In the genomic region with DNA sequence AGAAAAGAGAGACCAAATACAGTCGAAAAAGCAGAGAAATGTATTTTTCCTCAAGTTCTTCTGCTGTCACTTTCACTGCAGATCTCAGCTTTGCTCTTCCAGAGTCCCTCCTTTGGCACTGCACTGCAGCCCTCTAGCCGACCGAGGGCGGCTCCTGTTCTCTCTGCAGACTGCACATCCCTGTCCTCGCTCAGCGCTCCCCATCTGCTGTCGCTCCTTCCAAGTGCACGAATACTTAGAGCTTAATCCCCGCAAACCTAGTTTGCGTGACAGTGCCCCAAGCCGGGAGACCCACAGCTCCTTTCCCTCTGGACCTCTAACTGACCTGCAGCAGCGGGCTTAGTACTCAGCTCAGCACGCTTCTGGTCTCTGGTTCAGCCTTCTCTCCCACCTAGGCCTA, we compare ENCODE assay signal across 15 cellular contexts. TPM values are rescaled to one million over a fixed set of nuclear protein-coding genes. Genes with fewer than 3 reads are reported as not detected.
DNase-seq lines count a peak whose midpoint lies in the region; ATAC-seq and TF ChIP-seq lines count a peak whose summit lies in the region.
"Had no signal": no experiment of that assay in that cellular context is flagged by ENCODE, and none has a peak within 500 bp of the region (broad histone marks: within the 10 kb centered on the region; RNA-seq: fewer than 3 reads in every experiment).

No MANE protein-coding gene starts in this region.

- WGBS in GM23248 (ENCODE audit: low coverage in 1 of 2, low lambda C conversion rate in 2 of 2, missing lambda C conversion rate in 2 of 2), 2 experiments: 42 to 52% methylated on average over 13 of the region's 13 CpGs

- in situ Hi-C loops in GM23248 (cut with MboI): no loop called here

- no peaks in the 10 kb centered on the region for H3K36me3 Mint-ChIP-seq in neural progenitor cell
- H3K36me3 Mint-ChIP-seq: CD8-positive, alpha-beta memory T cell had no signal

- H3K9ac ChIP-seq in GM23248 (no peak overlapping the region), neural progenitor cell (no peak overlapping the region)
- H3K9ac ChIP-seq: BLaER1 had no signal

- peaks cover 30% of the 10 kb centered on the region for H3K27me3 Mint-ChIP-seq in neural progenitor cell (ENCODE audit: insufficient read depth, low read depth)

- no peaks in the 10 kb centered on the region for H3K9me2 ChIP-seq in GM23248 (ENCODE audit: insufficient read depth)

- H2AFZ ChIP-seq in GM23248: no peak overlapping the region
- H2AFZ ChIP-seq in neural progenitor cell (replicated peaks): no peak overlapping the region

- H3K79me2 ChIP-seq in GM23248 (ENCODE audit: insufficient read depth): no peaks in the 10 kb centered on the region
- H3K79me2 ChIP-seq in neural progenitor cell (ENCODE audit: low read depth): no peaks in the 10 kb centered on the region

- no peak overlapping the region for H3K4me3 Mint-ChIP-seq in neural progenitor cell
- H3K4me3 Mint-ChIP-seq: CD8-positive, alpha-beta memory T cell; H9 had no signal

- H3K4me3 ChIP-seq in GM23248: no peak overlapping the region
- H3K4me3 ChIP-seq in neural progenitor cell: no peak overlapping the region
- H3K4me3 ChIP-seq in SJCRH30: no peak overlapping the region
- H3K4me3 ChIP-seq: BLaER1 had no signal

- no peaks in the 10 kb centered on the region for H3K9me3 ChIP-seq in GM23248 (ENCODE audit: low read depth)
- no peaks in the 10 kb centered on the region for H3K9me3 ChIP-seq in neural progenitor cell (ENCODE audit: low read depth)
- no peaks in the 10 kb centered on the region for H3K9me3 ChIP-seq in SJCRH30 (replicated peaks)
- H3K9me3 ChIP-seq: BLaER1, Caco-2 had no signal

- ATAC-seq in GM21576 (IDR thresholded peaks at IDR 0.05; ENCODE audit: unreplicated experiment): no peak

- H3K27me3 ChIP-seq in GM23248 (replicated peaks; ENCODE audit: insufficient read depth) (peaks cover 73% of the 10 kb centered on the region), neural progenitor cell (peaks cover 50% of the 10 kb centered on the region), SJCRH30 (peaks cover 7% of the 10 kb centered on the region)

- no peaks in the 10 kb centered on the region for H3F3A ChIP-seq in GM23248 (ENCODE audit: insufficient read depth)
- no peaks in the 10 kb centered on the region for H3F3A ChIP-seq in neural progenitor cell (ENCODE audit: low read depth)

- H3K27ac ChIP-seq in GM23248 (no peak overlapping the region), neural progenitor cell (no peak overlapping the region), SJCRH30 (no peak overlapping the region)
- H3K27ac ChIP-seq: 22Rv1, BLaER1 had no signal

- H3K9me3 Mint-ChIP-seq in neural progenitor cell: no peaks in the 10 kb centered on the region

- H3K36me3 ChIP-seq in GM23248 (ENCODE audit: low read depth) (no peaks in the 10 kb centered on the region), neural progenitor cell (no peaks in the 10 kb centered on the region), SJCRH30 (no peaks in the 10 kb centered on the region)
- H3K36me3 ChIP-seq: BLaER1 had no signal

- H3K4me1 Mint-ChIP-seq in neural progenitor cell: peaks cover 13% of the 10 kb centered on the region

- H3K4me2 ChIP-seq in GM23248 (ENCODE audit: unreplicated experiment): no peak overlapping the region
- no peak overlapping the region for H3K4me2 ChIP-seq in neural progenitor cell
- H3K4me2 ChIP-seq: BLaER1 had no signal

- H3K4me1 ChIP-seq in GM23248 (ENCODE audit: insufficient read depth) (no peaks in the 10 kb centered on the region), neural progenitor cell (peaks cover 10% of the 10 kb centered on the region), SJCRH30 (no peaks in the 10 kb centered on the region)
- H3K4me1 ChIP-seq: BLaER1, Caco-2 had no signal

- H3K27ac Mint-ChIP-seq in neural progenitor cell: no peak overlapping the region
- H3K27ac Mint-ChIP-seq: CD8-positive, alpha-beta memory T cell; H9 had no signal

- TF ChIP-seq CTCF in neural progenitor cell (IDR thresholded peaks at IDR 0.05): no peak

- DNase-seq in DMS 273 (lab: John Stamatoyannopoulos, UW; ENCODE audit: unreplicated experiment) (peak; percentile 9), DMS 273 treated with DMSO at 0.1 percent for 48 hours (lab: John Stamatoyannopoulos, UW) (no peak), GM23248 (peak; percentile 9), NCI-H82 treated with DMSO at 0.1 percent for 48 hours (lab: John Stamatoyannopoulos, UW; ENCODE audit: unreplicated experiment) (peak; percentile 64), neural progenitor cell (ENCODE audit: low spot score) (peak; percentile 7), SJCRH30 (no peak)
- DNase-seq: AML-193; Caco-2; CD8-positive, alpha-beta memory T cell; H9; IMR-90; KG1 had no signal

- H4K20me1 ChIP-seq in GM23248 (ENCODE audit: insufficient read depth) (no peaks in the 10 kb centered on the region), neural progenitor cell (ENCODE audit: low read depth) (no peaks in the 10 kb centered on the region)
- H4K20me1 ChIP-seq: BLaER1 had no signal

RNA-seq across cellular contexts. Expression of gene RPP21, which starts 15.2 kb away (rescaled TPM):
- total RNA-seq in GM23248 (2014; rRNA removed; shearing (Covaris generic)): 40.2 and 45.8 TPM in 2 replicates
- 63.4 and 67.2 TPM in 2 replicates for polyA plus RNA-seq in GM23248 (2016; fragmentation: Nextera tagmentation; extraction: Ambion mirVana)
- 38.0 and 89.6 TPM in 2 replicates for total RNA-seq in neural progenitor cell (ENCODE audit: low replicate concordance)
- total RNA-seq in SJCRH30 (2014; rRNA removed; shearing (Covaris generic)): 38.0 and 52.4 TPM in 2 replicates

RNA-seq across cellular contexts. Expression of gene TRIM39, which starts 33.4 kb away (rescaled TPM):
- 9.6 and 29.1 TPM in 2 replicates for total RNA-seq in GM23248 (2014; rRNA removed; shearing (Covaris generic))
- 9.3 and 9.7 TPM in 2 replicates for polyA plus RNA-seq in GM23248 (2016; fragmentation: Nextera tagmentation; extraction: Ambion mirVana)
- 11.0 and 21.2 TPM in 2 replicates for total RNA-seq in neural progenitor cell (ENCODE audit: low replicate concordance)
- 5.9 and 8.7 TPM in 2 replicates for total RNA-seq in SJCRH30 (2014; rRNA removed; shearing (Covaris generic))

Comparison
In these comparisons a context has a peak if more than half of its experiments do, and no peak if none do; other contexts are left out.
1. DNase-seq: peak in DMS 273 (single experiment), GM23248 (single experiment), NCI-H82 treated with DMSO at 0.1 percent for 48 hours (single experiment) and neural progenitor cell (single experiment); none in DMS 273 treated with DMSO at 0.1 percent for 48 hours (single experiment) and SJCRH30 (0 of 2).